Comparison of ENCODE assay signal across 2 cellular contexts in genomic region chr17:44004077-44004760, GRCh38.
TF ChIP-seq lines count a peak whose summit lies in the region.

A gene with protein sequence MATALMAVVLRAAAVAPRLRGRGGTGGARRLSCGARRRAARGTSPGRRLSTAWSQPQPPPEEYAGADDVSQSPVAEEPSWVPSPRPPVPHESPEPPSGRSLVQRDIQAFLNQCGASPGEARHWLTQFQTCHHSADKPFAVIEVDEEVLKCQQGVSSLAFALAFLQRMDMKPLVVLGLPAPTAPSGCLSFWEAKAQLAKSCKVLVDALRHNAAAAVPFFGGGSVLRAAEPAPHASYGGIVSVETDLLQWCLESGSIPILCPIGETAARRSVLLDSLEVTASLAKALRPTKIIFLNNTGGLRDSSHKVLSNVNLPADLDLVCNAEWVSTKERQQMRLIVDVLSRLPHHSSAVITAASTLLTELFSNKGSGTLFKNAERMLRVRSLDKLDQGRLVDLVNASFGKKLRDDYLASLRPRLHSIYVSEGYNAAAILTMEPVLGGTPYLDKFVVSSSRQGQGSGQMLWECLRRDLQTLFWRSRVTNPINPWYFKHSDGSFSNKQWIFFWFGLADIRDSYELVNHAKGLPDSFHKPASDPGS (plus strand): TSS chr17:44004622. CDS start chr17:44004664, 42 bp downstream.

TF ChIP-seq in K562, 482 proteins besides CTCF, POLR2A, EP300 and RAD21 (continued from another document):
- TF ChIP-seq RFX1 (IDR thresholded peaks at IDR 0.05) (peak; percentile 88), ZC3H4 (CRISPR knock-in tag; IDR thresholded peaks at IDR 0.05; ENCODE audit: borderline replicate concordance) (no peak), EGR1 (conservative IDR thresholded peaks at IDR 0.05) (peak; percentile 43), ZBTB43 (CRISPR knock-in tag; IDR thresholded peaks at IDR 0.05) (no peak)
- TF ChIP-seq, protein P1, sequence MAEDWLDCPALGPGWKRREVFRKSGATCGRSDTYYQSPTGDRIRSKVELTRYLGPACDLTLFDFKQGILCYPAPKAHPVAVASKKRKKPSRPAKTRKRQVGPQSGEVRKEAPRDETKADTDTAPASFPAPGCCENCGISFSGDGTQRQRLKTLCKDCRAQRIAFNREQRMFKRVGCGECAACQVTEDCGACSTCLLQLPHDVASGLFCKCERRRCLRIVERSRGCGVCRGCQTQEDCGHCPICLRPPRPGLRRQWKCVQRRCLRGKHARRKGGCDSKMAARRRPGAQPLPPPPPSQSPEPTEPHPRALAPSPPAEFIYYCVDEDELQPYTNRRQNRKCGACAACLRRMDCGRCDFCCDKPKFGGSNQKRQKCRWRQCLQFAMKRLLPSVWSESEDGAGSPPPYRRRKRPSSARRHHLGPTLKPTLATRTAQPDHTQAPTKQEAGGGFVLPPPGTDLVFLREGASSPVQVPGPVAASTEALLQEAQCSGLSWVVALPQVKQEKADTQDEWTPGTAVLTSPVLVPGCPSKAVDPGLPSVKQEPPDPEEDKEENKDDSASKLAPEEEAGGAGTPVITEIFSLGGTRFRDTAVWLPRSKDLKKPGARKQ (CRISPR knock-in tag; IDR thresholded peaks at IDR 0.05): no peak
- TF ChIP-seq, protein P2, sequence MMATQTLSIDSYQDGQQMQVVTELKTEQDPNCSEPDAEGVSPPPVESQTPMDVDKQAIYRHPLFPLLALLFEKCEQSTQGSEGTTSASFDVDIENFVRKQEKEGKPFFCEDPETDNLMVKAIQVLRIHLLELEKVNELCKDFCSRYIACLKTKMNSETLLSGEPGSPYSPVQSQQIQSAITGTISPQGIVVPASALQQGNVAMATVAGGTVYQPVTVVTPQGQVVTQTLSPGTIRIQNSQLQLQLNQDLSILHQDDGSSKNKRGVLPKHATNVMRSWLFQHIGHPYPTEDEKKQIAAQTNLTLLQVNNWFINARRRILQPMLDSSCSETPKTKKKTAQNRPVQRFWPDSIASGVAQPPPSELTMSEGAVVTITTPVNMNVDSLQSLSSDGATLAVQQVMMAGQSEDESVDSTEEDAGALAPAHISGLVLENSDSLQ (IDR thresholded peaks at IDR 0.05): 0 out of 2 replicates have a peak, but pooled peaks have one; percentile 18

TF ChIP-seq in liver, 16 proteins besides CTCF, POLR2A, EP300 and RAD21 (continued from another document):
- TF ChIP-seq ZBTB33 (IDR thresholded peaks at IDR 0.05) (no peak), RXRA (IDR thresholded peaks at IDR 0.05) (peak; percentile 72 to 82), FOXA2 (IDR thresholded peaks at IDR 0.05) (no peak), EGR1 (IDR thresholded peaks at IDR 0.05; ENCODE audit: low read depth in 2 of 2) (no peak), TAF1 (conservative IDR thresholded peaks at IDR 0.05) (peak; percentile 47), FOXA1 (IDR thresholded peaks at IDR 0.05) (no peak), JUND (IDR thresholded peaks at IDR 0.05) (peak in 1 of 2 donors; percentile 51), REST (IDR thresholded peaks at IDR 0.05) (peak; percentile 40), HNF4A (conservative IDR thresholded peaks at IDR 0.05) (peak; percentile 63 to 83), NR2F2 (IDR thresholded peaks at IDR 0.05) (no peak), HNF4G (IDR thresholded peaks at IDR 0.05) (peak; percentile 21), GABPA (IDR thresholded peaks at IDR 0.05 in 1 of 2, conservative IDR thresholded peaks at IDR 0.05 in 1 of 2) (peak in 1 of 2 donors; percentile 16), ATF3 (IDR thresholded peaks at IDR 0.05) (peak; percentile 31), YY1 (IDR thresholded peaks at IDR 0.05) (peak; percentile 48)
- TF ChIP-seq, protein P3, sequence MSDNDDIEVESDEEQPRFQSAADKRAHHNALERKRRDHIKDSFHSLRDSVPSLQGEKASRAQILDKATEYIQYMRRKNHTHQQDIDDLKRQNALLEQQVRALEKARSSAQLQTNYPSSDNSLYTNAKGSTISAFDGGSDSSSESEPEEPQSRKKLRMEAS (IDR thresholded peaks at IDR 0.05): no peak
TF ChIP-seq in liver: peak in this region for 10.
